In the genomic region with DNA sequence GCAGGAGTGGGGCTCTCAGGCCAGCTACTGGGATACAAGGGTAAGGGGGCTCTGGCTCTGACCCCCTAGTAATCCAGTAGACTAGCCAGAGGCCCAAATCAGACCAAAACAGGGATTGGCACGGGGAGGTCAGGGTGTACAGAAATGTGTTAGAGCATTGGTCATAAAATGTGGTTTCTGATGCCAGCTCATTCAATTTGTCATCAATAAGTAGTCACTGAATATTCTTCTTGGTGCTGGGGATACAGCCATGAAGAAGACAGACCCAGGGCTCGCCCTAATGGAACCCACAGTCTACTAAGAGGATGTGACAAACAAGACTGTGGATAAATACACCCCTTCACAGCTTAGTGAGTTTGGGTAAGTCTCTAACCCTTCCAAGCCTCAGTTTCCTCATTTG, we compare ENCODE assay signal across 23 cellular contexts.
"Had no signal": no experiment of that assay in that cellular context is flagged by ENCODE, and none has a peak within 500 bp of the region (broad histone marks: within the 10 kb centered on the region; RNA-seq: fewer than 3 reads in every experiment).

No MANE protein-coding gene starts in this region.

- H3K9me3 ChIP-seq: breast epithelium, Peyer's patch had no signal

- DNase-seq: activated CD4-positive, alpha-beta T cell treated with anti-CD3 and anti-CD28 coated beads for 36 hours; activated CD4-positive, alpha-beta T cell treated with anti-CD3 and anti-CD28 coated beads, Interleukin-2, amount 50 U/mL, for 1 hour; activated CD8-positive, alpha-beta memory T cell treated with anti-CD3 and anti-CD28 coated beads, Interleukin-2, amount 50 U/mL, for 4 hours; activated CD8-positive, alpha-beta T cell treated with anti-CD3 and anti-CD28 coated beads for 36 hours; activated gamma-delta T cell treated with Interleukin-2 at 50 U/mL for 16 hours; activated naive CD4-positive, alpha-beta T cell treated with anti-CD3 and anti-CD28 coated beads, Interleukin-2, amount 10 ng/mL, durations not matched to agents 7 days and 5 days; activated naive CD8-positive, alpha-beta T cell treated with anti-CD3 and anti-CD28 coated beads for 36 hours; central memory CD4-positive, alpha-beta T cell; MM.1S; NCI-H1105; NCI-H1436; NCI-H1694 treated with DMSO at 0.1 percent for 48 hours; NCI-H2029 treated with DMSO at 0.1 percent for 48 hours; NCI-H345; NCI-H510A; NK-92 treated with Interleukin-12 subunit alpha and Interleukin-12 subunit beta, amount 100 ng/mL, for 24 hours; OCI-M1; SIG-M5; T-helper 1 cell; WERI-Rb-1 had no signal

- H3K27ac ChIP-seq: breast epithelium, KMS-11, Peyer's patch, WERI-Rb-1 had no signal

- H3K27me3 ChIP-seq: breast epithelium, Peyer's patch had no signal

- H3K4me2 ChIP-seq: KMS-11 had no signal

- H3K9ac ChIP-seq: KMS-11 had no signal

- H3K4me3 Mint-ChIP-seq: activated CD4-positive, alpha-beta T cell treated with anti-CD3 and anti-CD28 coated beads for 36 hours; activated CD8-positive, alpha-beta T cell treated with anti-CD3 and anti-CD28 coated beads for 36 hours; activated naive CD4-positive, alpha-beta T cell treated with anti-CD3 and anti-CD28 coated beads, Interleukin-2, amount 10 ng/mL, durations not matched to agents 7 days and 5 days; activated naive CD8-positive, alpha-beta T cell treated with anti-CD3 and anti-CD28 coated beads for 36 hours had no signal

- H3K4me3 ChIP-seq: breast epithelium, Peyer's patch had no signal

- H3K36me3 ChIP-seq: breast epithelium had no signal

- H3K27ac Mint-ChIP-seq: activated CD8-positive, alpha-beta T cell treated with anti-CD3 and anti-CD28 coated beads for 36 hours; activated naive CD4-positive, alpha-beta T cell treated with anti-CD3 and anti-CD28 coated beads, Interleukin-2, amount 10 ng/mL, durations not matched to agents 7 days and 5 days; activated naive CD8-positive, alpha-beta T cell treated with anti-CD3 and anti-CD28 coated beads for 36 hours had no signal

- ATAC-seq: activated CD4-positive, alpha-beta T cell treated with anti-CD3 and anti-CD28 coated beads for 36 hours; activated CD8-positive, alpha-beta T cell treated with anti-CD3 and anti-CD28 coated beads for 36 hours had no signal

- H3K9me3 Mint-ChIP-seq: activated CD8-positive, alpha-beta T cell treated with anti-CD3 and anti-CD28 coated beads for 36 hours; activated naive CD4-positive, alpha-beta T cell treated with anti-CD3 and anti-CD28 coated beads, Interleukin-2, amount 10 ng/mL, durations not matched to agents 7 days and 5 days; activated naive CD8-positive, alpha-beta T cell treated with anti-CD3 and anti-CD28 coated beads for 36 hours had no signal

- H3K27me3 Mint-ChIP-seq: activated CD4-positive, alpha-beta T cell treated with anti-CD3 and anti-CD28 coated beads for 36 hours; activated CD8-positive, alpha-beta T cell treated with anti-CD3 and anti-CD28 coated beads for 36 hours; activated naive CD4-positive, alpha-beta T cell treated with anti-CD3 and anti-CD28 coated beads, Interleukin-2, amount 10 ng/mL, durations not matched to agents 7 days and 5 days; activated naive CD8-positive, alpha-beta T cell treated with anti-CD3 and anti-CD28 coated beads for 36 hours had no signal

- H3K4me1 ChIP-seq: breast epithelium, Peyer's patch had no signal
